2 cellular contexts compared by ENCODE assay signal in genomic region chr17:75721463-75722011, GRCh38.
A peak's percentile ranks its signal among the peaks of the same experiment; 100 is the strongest.
TF ChIP-seq lines count a peak whose summit lies in the region.

No MANE protein-coding gene starts in this region.

TF ChIP-seq in IMR-90, 13 proteins besides CTCF, POLR2A, EP300 and RAD21:
- TF ChIP-seq FOS (IDR thresholded peaks at IDR 0.05; ENCODE audit: low read depth, low read length), result no peak

TF ChIP-seq in K562, 482 proteins besides CTCF, POLR2A, EP300 and RAD21:
- no peak for TF ChIP-seq ZNF347 (CRISPR knock-in tag; IDR thresholded peaks at IDR 0.05; ENCODE audit: low read depth)
- TF ChIP-seq VEZF1 (CRISPR knock-in tag; IDR thresholded peaks at IDR 0.05), result 0 out of 2 replicates have a peak, but pooled peaks have one; percentile 11
- peak; percentile 26 for TF ChIP-seq KDM5B (IDR thresholded peaks at IDR 0.05; ENCODE audit: insufficient replicate concordance, low read depth, low read length)
